ENCODE assay signal across 8 cellular contexts in genomic region chr1:156740307-156740678, GRCh38.
DNase-seq lines count a peak whose midpoint lies in the region; TF ChIP-seq lines count a peak whose summit lies in the region.

No MANE protein-coding gene starts in this region.

- peak overlapping the region; percentile 98 for H3K27ac Mint-ChIP-seq in activated T-cell treated with anti-CD3 and anti-CD28 coated beads, Interleukin-2, amount 50 U/mL, for 24 hours
- peak overlapping the region; percentile 98 for H3K27ac Mint-ChIP-seq in stimulated activated naive CD8-positive, alpha-beta T cell treated with anti-CD3 and anti-CD28 coated beads, Interleukin-15, Interleukin-2, amounts not matched to agents 100 ng/mL and 50 ng/mL, for 24 hours

- peaks cover 48% of the 10 kb centered on the region for H3K4me1 Mint-ChIP-seq in activated T-cell treated with anti-CD3 and anti-CD28 coated beads, Interleukin-2, amount 50 U/mL, for 24 hours (ENCODE audit: low read depth)
- peaks cover 45% of the 10 kb centered on the region for H3K4me1 Mint-ChIP-seq in stimulated activated naive CD8-positive, alpha-beta T cell treated with anti-CD3 and anti-CD28 coated beads, Interleukin-15, Interleukin-2, amounts not matched to agents 100 ng/mL and 50 ng/mL, for 24 hours (ENCODE audit: low read depth)

- H3K27ac ChIP-seq in WERI-Rb-1, result peak overlapping the region; percentile 77
- H3K27ac ChIP-seq in iPS DF 6.9 (ENCODE audit: low read length), result no peak overlapping the region

- H3K27me3 ChIP-seq in WERI-Rb-1 (ENCODE audit: insufficient read depth, low read depth, severe bottlenecking), result no peaks in the 10 kb centered on the region
- H3K27me3 ChIP-seq in iPS DF 6.9 (ENCODE audit: control insufficient read depth, insufficient read depth, low read length), result no peaks in the 10 kb centered on the region

- no peaks in the 10 kb centered on the region; the same call in 1 of the 2 replicates for H3K4me1 ChIP-seq in iPS DF 6.9 (ENCODE audit: control insufficient read depth, insufficient read depth, low read length)

- TF ChIP-seq CTCF in WERI-Rb-1 (IDR thresholded peaks at IDR 0.05; ENCODE audit: low read depth, low read length), result no peak

- H3K4me3 ChIP-seq in WERI-Rb-1 (ENCODE audit: low read depth, low read length) (peak overlapping the region; percentile 67), iPS DF 6.9 (ENCODE audit: low read length) (peak overlapping the region; percentile 50; the same call in 1 of the 2 replicates)

- no peaks in the 10 kb centered on the region for H3K9me3 Mint-ChIP-seq in activated T-cell treated with anti-CD3 and anti-CD28 coated beads, Interleukin-2, amount 50 U/mL, for 24 hours
- no peaks in the 10 kb centered on the region for H3K9me3 Mint-ChIP-seq in stimulated activated naive CD8-positive, alpha-beta T cell treated with anti-CD3 and anti-CD28 coated beads, Interleukin-15, Interleukin-2, amounts not matched to agents 100 ng/mL and 50 ng/mL, for 24 hours

- H3K4me3 Mint-ChIP-seq in activated T-cell treated with anti-CD3 and anti-CD28 coated beads, Interleukin-2, amount 50 U/mL, for 24 hours, result peak overlapping the region; percentile 98
- peak overlapping the region; percentile 99 for H3K4me3 Mint-ChIP-seq in stimulated activated naive CD8-positive, alpha-beta T cell treated with anti-CD3 and anti-CD28 coated beads, Interleukin-15, Interleukin-2, amounts not matched to agents 100 ng/mL and 50 ng/mL, for 24 hours

- H3K36me3 Mint-ChIP-seq in activated T-cell treated with anti-CD3 and anti-CD28 coated beads, Interleukin-2, amount 50 U/mL, for 24 hours (ENCODE audit: low read depth), result peaks cover 93% of the 10 kb centered on the region
- peaks cover 63% of the 10 kb centered on the region for H3K36me3 Mint-ChIP-seq in stimulated activated naive CD8-positive, alpha-beta T cell treated with anti-CD3 and anti-CD28 coated beads, Interleukin-15, Interleukin-2, amounts not matched to agents 100 ng/mL and 50 ng/mL, for 24 hours (ENCODE audit: low read depth)

- no CpG with 5 or more reads among the region's 5 CpGs for WGBS in iPS DF 6.9 (ENCODE audit: insufficient coverage, insufficient read length)

- H3K9me3 ChIP-seq in WERI-Rb-1 (ENCODE audit: severe bottlenecking), result no peaks in the 10 kb centered on the region
- no peaks in the 10 kb centered on the region for H3K9me3 ChIP-seq in iPS DF 6.9 (ENCODE audit: control insufficient read depth, insufficient read depth, low read length)

- no peaks in the 10 kb centered on the region for H3K27me3 Mint-ChIP-seq in activated T-cell treated with anti-CD3 and anti-CD28 coated beads, Interleukin-2, amount 50 U/mL, for 24 hours
- no peaks in the 10 kb centered on the region for H3K27me3 Mint-ChIP-seq in stimulated activated naive CD8-positive, alpha-beta T cell treated with anti-CD3 and anti-CD28 coated beads, Interleukin-15, Interleukin-2, amounts not matched to agents 100 ng/mL and 50 ng/mL, for 24 hours

- no peak for DNase-seq in activated T-cell treated with anti-CD3 and anti-CD28 coated beads, Interleukin-2, amount 50 U/mL, for 24 hours
- DNase-seq in activated T-cell treated with anti-CD3 and anti-CD28 coated beads, Interleukin-2, amount 50 U/mL, for 48 hours, result no peak
- DNase-seq in WERI-Rb-1 (no peak), iPS DF 6.9 (ENCODE audit: low read depth, low spot score) (no peak), NCI-H2107 (lab: John Stamatoyannopoulos, UW) (no peak)
- no peak for DNase-seq in effector CD4-positive, alpha-beta T cell
- DNase-seq in stimulated activated CD8-positive, alpha-beta memory T cell treated with anti-CD3 and anti-CD28 coated beads, Interleukin-4, amount 100 ng/mL, for 48 hours, result no peak

- H3K36me3 ChIP-seq in WERI-Rb-1, result peaks cover 57% of the 10 kb centered on the region
- H3K36me3 ChIP-seq in iPS DF 6.9 (ENCODE audit: control insufficient read depth, insufficient read depth, low read length), result peaks cover 17% of the 10 kb centered on the region; the same call in 1 of the 2 replicates
